Comparison of ENCODE assay signal across 21 cellular contexts in the genomic region with DNA sequence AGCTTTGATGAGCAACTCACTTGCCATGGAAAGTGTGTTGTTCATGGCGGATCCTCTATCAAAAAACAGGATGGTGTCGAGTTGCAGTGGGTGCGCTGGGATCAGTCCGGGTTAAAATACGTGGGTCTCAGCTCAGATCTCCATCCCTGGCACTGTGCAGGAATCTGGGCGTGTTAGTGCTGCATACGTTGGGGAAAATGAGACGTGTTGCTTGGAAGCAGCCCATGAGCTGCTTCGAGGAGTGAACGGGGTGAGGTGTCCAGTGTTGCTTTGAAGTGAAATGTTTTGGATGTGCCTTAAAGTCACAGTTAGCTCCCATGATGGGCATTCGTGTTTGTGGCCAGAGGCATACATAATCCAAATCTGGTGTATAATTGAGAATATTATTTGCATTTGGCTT.
A peak's percentile ranks its signal among the peaks of the same experiment; 100 is the strongest.
DNase-seq lines count a peak whose midpoint lies in the region; TF ChIP-seq lines count a peak whose summit lies in the region.
"Had no signal": no experiment of that assay in that cellular context is flagged by ENCODE, and none has a peak within 500 bp of the region (broad histone marks: within the 10 kb centered on the region; RNA-seq: fewer than 3 reads in every experiment).

No MANE protein-coding gene starts in this region.

- H3K4me3 ChIP-seq in endodermal cell (ENCODE audit: low read length) (no peak overlapping the region), spleen (no peak overlapping the region), stomach (no peak overlapping the region)
- H3K4me3 ChIP-seq: BLaER1 treated with 17β-estradiol and CSF1 and Interleukin-3, amounts not matched to agents 10 nM and 100 nM had no signal

- no peak overlapping the region for H3K4me3 Mint-ChIP-seq in endodermal cell
- H3K4me3 Mint-ChIP-seq in neural crest cell: no peak overlapping the region
- H3K4me3 Mint-ChIP-seq in glutamatergic neuron (ENCODE audit: unreplicated experiment): no peak overlapping the region
- H3K4me3 Mint-ChIP-seq: CD8-positive, alpha-beta T cell had no signal

- H3K27ac ChIP-seq in endodermal cell (ENCODE audit: low read depth, low read length): no peak overlapping the region
- H3K27ac ChIP-seq in spleen: no peak overlapping the region
- no peak overlapping the region for H3K27ac ChIP-seq in stomach
- H3K27ac ChIP-seq: BLaER1 treated with 17β-estradiol and CSF1 and Interleukin-3, amounts not matched to agents 10 nM and 100 nM had no signal

- H3K27ac Mint-ChIP-seq in endodermal cell (no peak overlapping the region), neural crest cell (ENCODE audit: unreplicated experiment) (peak overlapping the region; percentile 65), glutamatergic neuron (ENCODE audit: unreplicated experiment) (no peak overlapping the region)
- H3K27ac Mint-ChIP-seq: CD8-positive, alpha-beta T cell had no signal

- H3K27me3 Mint-ChIP-seq in endodermal cell (ENCODE audit: insufficient read depth) (peaks cover 2% of the 10 kb centered on the region), neural crest cell (ENCODE audit: low read depth) (no peaks in the 10 kb centered on the region), glutamatergic neuron (ENCODE audit: unreplicated experiment) (peaks cover 6% of the 10 kb centered on the region)

- H3K36me3 ChIP-seq in endodermal cell (ENCODE audit: control insufficient read depth, insufficient read depth, low read length) (no peaks in the 10 kb centered on the region), spleen (no peaks in the 10 kb centered on the region), stomach (no peaks in the 10 kb centered on the region)
- H3K36me3 ChIP-seq: BLaER1 treated with 17β-estradiol and CSF1 and Interleukin-3, amounts not matched to agents 10 nM and 100 nM had no signal

- 88% methylated on average over 10 to 11 of the region's 11 CpGs for WGBS in endodermal cell (ENCODE audit: insufficient coverage in 1 of 2, insufficient read length in 1 of 2), 2 experiments
- 84 to 92% (median 89%) methylated on average over 11 of the region's 11 CpGs for WGBS in spleen, 5 donors
- WGBS in stomach, 5 donors: 52 to 63% (median 54%) methylated on average over 11 of the region's 11 CpGs

- peak; percentile 16 for DNase-seq in activated effector memory CD4-positive, alpha-beta T cell treated with anti-CD3 and anti-CD28 coated beads, Interleukin-2, amount 50 U/mL, for 16 hours
- DNase-seq in activated effector memory CD4-positive, alpha-beta T cell treated with Interleukin-2 at 50 U/mL for 16 hours: no peak
- DNase-seq in endodermal cell (peak; percentile 36), neural crest cell (ENCODE audit: low read depth, low spot score) (no peak), spleen (peak; percentile 25), stomach (no peak), glutamatergic neuron (no peak)
- DNase-seq in stimulated activated CD8-positive, alpha-beta memory T cell treated with anti-CD3 and anti-CD28 coated beads, Interleukin-4, amount 100 ng/mL, for 48 hours: no peak
- DNase-seq: 8988T; CD8-positive, alpha-beta T cell; DND-41; GOT3; KG1; NCI-H1092; NCI-H1436 treated with DMSO at 0.1 percent for 48 hours; NCI-H1930; NCI-H2171; NCI-H345; NCI-H524 treated with DMSO at 0.1 percent for 48 hours; NCI-H82 had no signal

- H3K36me3 Mint-ChIP-seq in endodermal cell (ENCODE audit: low read depth) (no peaks in the 10 kb centered on the region), neural crest cell (ENCODE audit: low read depth) (no peaks in the 10 kb centered on the region), glutamatergic neuron (ENCODE audit: unreplicated experiment) (no peaks in the 10 kb centered on the region)
- H3K36me3 Mint-ChIP-seq: CD8-positive, alpha-beta T cell had no signal

- TF ChIP-seq CTCF in endodermal cell (conservative IDR thresholded peaks at IDR 0.05): no peak
- no peak for TF ChIP-seq CTCF in neural crest cell (conservative IDR thresholded peaks at IDR 0.05)
- TF ChIP-seq CTCF in spleen (IDR thresholded peaks at IDR 0.05 in 8 of 11, conservative IDR thresholded peaks at IDR 0.05 in 3 of 11): no peak
- no peak for TF ChIP-seq CTCF in stomach (IDR thresholded peaks at IDR 0.05)
- no peak for TF ChIP-seq CTCF in glutamatergic neuron (IDR thresholded peaks at IDR 0.05; ENCODE audit: partially characterized antibody, unreplicated experiment)

- H3K9me3 ChIP-seq in endodermal cell (ENCODE audit: control insufficient read depth, low read length): no peaks in the 10 kb centered on the region
- H3K9me3 ChIP-seq in spleen: no peaks in the 10 kb centered on the region
- no peaks in the 10 kb centered on the region for H3K9me3 ChIP-seq in stomach
- H3K9me3 ChIP-seq: BLaER1 treated with 17β-estradiol and CSF1 and Interleukin-3, amounts not matched to agents 10 nM and 100 nM had no signal

- H3K27me3 ChIP-seq in endodermal cell (ENCODE audit: control insufficient read depth, insufficient read depth, low read length, poor library complexity, severe bottlenecking) (no peaks in the 10 kb centered on the region), spleen (replicated peaks in 1 of 7) (no peaks in the 10 kb centered on the region), stomach (no peaks in the 10 kb centered on the region)
- H3K27me3 ChIP-seq: BLaER1 treated with 17β-estradiol and CSF1 and Interleukin-3, amounts not matched to agents 10 nM and 100 nM had no signal

- intact Hi-C loops in spleen (cut with DNase I; ENCODE audit: low total_unique reads): no loop called here
- intact Hi-C loops in stomach (cut with DNase I; ENCODE audit: low total_unique reads): no loop called here

- peaks cover 34% of the 10 kb centered on the region for H3K4me1 Mint-ChIP-seq in endodermal cell
- H3K4me1 Mint-ChIP-seq in neural crest cell: peaks cover 13% of the 10 kb centered on the region
- peaks cover 18% of the 10 kb centered on the region for H3K4me1 Mint-ChIP-seq in glutamatergic neuron (ENCODE audit: low read depth, unreplicated experiment)

- H3K4me1 ChIP-seq in endodermal cell (ENCODE audit: control insufficient read depth, insufficient read depth, low read length) (peaks cover 6% of the 10 kb centered on the region), spleen (no peaks in the 10 kb centered on the region), stomach (no peaks in the 10 kb centered on the region)

- TF ChIP-seq POLR2A in spleen (IDR thresholded peaks at IDR 0.05): no peak
- no peak for TF ChIP-seq POLR2A in stomach (IDR thresholded peaks at IDR 0.05)

- H3K9ac ChIP-seq in endodermal cell (ENCODE audit: extremely low read depth, low read length, poor library complexity, severe bottlenecking): no peak overlapping the region
- H3K9ac ChIP-seq: BLaER1 treated with 17β-estradiol and CSF1 and Interleukin-3, amounts not matched to agents 10 nM and 100 nM had no signal

- no peak for TF ChIP-seq EP300 in stomach (IDR thresholded peaks at IDR 0.05)

- no peaks in the 10 kb centered on the region for H3K9me3 Mint-ChIP-seq in endodermal cell
- no peaks in the 10 kb centered on the region for H3K9me3 Mint-ChIP-seq in neural crest cell
- H3K9me3 Mint-ChIP-seq in glutamatergic neuron (ENCODE audit: unreplicated experiment): peaks cover 3% of the 10 kb centered on the region
- H3K9me3 Mint-ChIP-seq: CD8-positive, alpha-beta T cell had no signal

Comparison
In these comparisons a context has a peak if more than half of its experiments do, and no peak if none do; other contexts are left out.
1. DNase-seq: peak in activated effector memory CD4-positive, alpha-beta T cell treated with anti-CD3 and anti-CD28 coated beads, Interleukin-2, amount 50 U/mL, for 16 hours (single experiment), endodermal cell (single experiment) and spleen (single experiment); none in activated effector memory CD4-positive, alpha-beta T cell treated with Interleukin-2 at 50 U/mL for 16 hours (single experiment), neural crest cell (single experiment), stomach (single experiment), stimulated activated CD8-positive, alpha-beta memory T cell treated with anti-CD3 and anti-CD28 coated beads, Interleukin-4, amount 100 ng/mL, for 48 hours (single experiment) and glutamatergic neuron (single experiment).